Comparison of ENCODE assay signal across 23 cellular contexts in genomic region chr9:110261631-110262030, GRCh38. TPM values are rescaled to one million over a fixed set of nuclear protein-coding genes. Genes with fewer than 3 reads are reported as not detected.
"Had no signal": no experiment of that assay in that cellular context is flagged by ENCODE, and none has a peak within 500 bp of the region (broad histone marks: within the 10 kb centered on the region; RNA-seq: fewer than 3 reads in every experiment).

No MANE protein-coding gene starts in this region.

- H3K27me3 ChIP-seq: brain microvascular endothelial cell, colonic mucosa, neural progenitor cell, tibial nerve, uterus had no signal

- H3K36me3 Mint-ChIP-seq: activated naive CD8-positive, alpha-beta T cell treated with anti-CD3 and anti-CD28 coated beads, Interleukin-2, amount 10 ng/mL, durations not matched to agents 7 days and 5 days; naive thymus-derived CD4-positive, alpha-beta T cell; neural progenitor cell had no signal

- H3K27me3 Mint-ChIP-seq: activated CD4-positive, alpha-beta memory T cell treated with anti-CD3 and anti-CD28 coated beads for 36 hours; activated CD4-positive, alpha-beta T cell treated with anti-CD3 and anti-CD28 coated beads for 36 hours had no signal

- H3K4me3 ChIP-seq: colonic mucosa, neural progenitor cell, tibial nerve, uterus had no signal

- H3K27ac Mint-ChIP-seq: activated CD4-positive, alpha-beta memory T cell treated with anti-CD3 and anti-CD28 coated beads for 36 hours; activated CD4-positive, alpha-beta T cell treated with anti-CD3 and anti-CD28 coated beads for 36 hours; activated naive CD8-positive, alpha-beta T cell treated with anti-CD3 and anti-CD28 coated beads, Interleukin-2, amount 10 ng/mL, durations not matched to agents 7 days and 5 days; activated T-helper 1 cell treated with anti-CD3 and anti-CD28 coated beads, Interleukin-12 subunit alpha, Interleukin-12 subunit beta, Interleukin-2, Interleukin-4 antibody, amounts not matched to agents 30 ng/mL and 10 ng/mL and 1 ng/mL, durations not matched to agents 14 hours and 24 hours and 36 hours; naive thymus-derived CD4-positive, alpha-beta T cell; neural progenitor cell; progenitor cell of endocrine pancreas; stimulated activated naive CD8-positive, alpha-beta T cell treated with anti-CD3 and anti-CD28 coated beads, Interleukin-15, Interleukin-2, amounts not matched to agents 100 ng/mL and 50 ng/mL, for 24 hours had no signal

- H3K9me3 ChIP-seq: colonic mucosa, tibial nerve, uterus had no signal

- H3K9me3 Mint-ChIP-seq: activated CD4-positive, alpha-beta memory T cell treated with anti-CD3 and anti-CD28 coated beads for 36 hours; activated T-helper 1 cell treated with anti-CD3 and anti-CD28 coated beads, Interleukin-12 subunit alpha, Interleukin-12 subunit beta, Interleukin-2, Interleukin-4 antibody, amounts not matched to agents 30 ng/mL and 10 ng/mL and 1 ng/mL, durations not matched to agents 14 hours and 24 hours and 36 hours; central memory CD8-positive, alpha-beta T cell; stimulated activated naive CD8-positive, alpha-beta T cell treated with anti-CD3 and anti-CD28 coated beads, Interleukin-15, Interleukin-2, amounts not matched to agents 100 ng/mL and 50 ng/mL, for 24 hours had no signal

- H3K36me3 ChIP-seq: brain microvascular endothelial cell, colonic mucosa, neural progenitor cell, tibial nerve, uterus had no signal

- H3K9ac ChIP-seq: neural progenitor cell had no signal

- H3K27ac ChIP-seq: brain microvascular endothelial cell, colonic mucosa, neural progenitor cell, tibial nerve, uterus had no signal

- H3K4me3 Mint-ChIP-seq: activated CD4-positive, alpha-beta memory T cell treated with anti-CD3 and anti-CD28 coated beads for 36 hours; activated CD4-positive, alpha-beta T cell treated with anti-CD3 and anti-CD28 coated beads for 36 hours; activated naive CD8-positive, alpha-beta T cell treated with anti-CD3 and anti-CD28 coated beads, Interleukin-2, amount 10 ng/mL, durations not matched to agents 7 days and 5 days; activated T-helper 1 cell treated with anti-CD3 and anti-CD28 coated beads, Interleukin-12 subunit alpha, Interleukin-12 subunit beta, Interleukin-2, Interleukin-4 antibody, amounts not matched to agents 30 ng/mL and 10 ng/mL and 1 ng/mL, durations not matched to agents 14 hours and 24 hours and 36 hours; central memory CD8-positive, alpha-beta T cell; naive thymus-derived CD4-positive, alpha-beta T cell; neural progenitor cell; stimulated activated naive CD8-positive, alpha-beta T cell treated with anti-CD3 and anti-CD28 coated beads, Interleukin-15, Interleukin-2, amounts not matched to agents 100 ng/mL and 50 ng/mL, for 24 hours had no signal

- DNase-seq: activated CD4-positive, alpha-beta memory T cell treated with anti-CD3 and anti-CD28 coated beads for 36 hours; activated CD4-positive, alpha-beta T cell treated with anti-CD3 and anti-CD28 coated beads for 36 hours; activated naive CD4-positive, alpha-beta T cell; activated naive CD8-positive, alpha-beta T cell treated with anti-CD3 and anti-CD28 coated beads, Interleukin-2, amount 10 ng/mL, durations not matched to agents 7 days and 5 days; activated T-cell treated with anti-CD3 and anti-CD28 coated beads for 4 hours; aorta; brain microvascular endothelial cell; colonic mucosa; left cardiac atrium; mesendoderm; naive thymus-derived CD4-positive, alpha-beta T cell; uterus had no signal

RNA-seq across cellular contexts. Expression of gene C9orf152, which starts 53.7 kb away (rescaled TPM):
- total RNA-seq: activated CD4-positive, alpha-beta memory T cell treated with anti-CD3 and anti-CD28 coated beads for 36 hours; activated CD4-positive, alpha-beta T cell treated with anti-CD3 and anti-CD28 coated beads for 36 hours; activated naive CD8-positive, alpha-beta T cell treated with anti-CD3 and anti-CD28 coated beads, Interleukin-2, amount 10 ng/mL, durations not matched to agents 7 days and 5 days; activated T-helper 1 cell treated with anti-CD3 and anti-CD28 coated beads, Interleukin-12 subunit alpha, Interleukin-12 subunit beta, Interleukin-2, Interleukin-4 antibody, amounts not matched to agents 30 ng/mL and 10 ng/mL and 1 ng/mL, durations not matched to agents 14 hours and 24 hours and 36 hours; aorta; epithelial cell of proximal tubule; glomerular endothelial cell; left cardiac atrium; naive thymus-derived CD4-positive, alpha-beta T cell; osteoblast; progenitor cell of endocrine pancreas; skeletal muscle tissue; T-helper 2 cell treated with Interferon-gamma antibody and Interleukin-4, amounts not matched to agents 100 ng/mL and 5 ng/mL, for 36 hours; tibial nerve had no signal
- polyA plus RNA-seq: naive thymus-derived CD4-positive, alpha-beta T cell had no signal
